Comparison of ENCODE assay signal across 12 cellular contexts in genomic region chr1:85078903-85079302, GRCh38. TPM values are rescaled to one million over a fixed set of nuclear protein-coding genes. Genes with fewer than 3 reads are reported as not detected.
A peak's percentile ranks its signal among the peaks of the same experiment; 100 is the strongest.
DNase-seq lines count a peak whose midpoint lies in the region; ATAC-seq and TF ChIP-seq lines count a peak whose summit lies in the region.
"Had no signal": no experiment of that assay in that cellular context is flagged by ENCODE, and none has a peak within 500 bp of the region (broad histone marks: within the 10 kb centered on the region; RNA-seq: fewer than 3 reads in every experiment).

No MANE protein-coding gene starts in this region.

- POLR2A ChIA-PET in A673 (lab: Charles Lee; ENCODE audit: low non-redundant PET) (no interaction called here), RWPE1 (lab: Yijun Ruan, JAX; ENCODE audit: low non-redundant PET) (no interaction called here)

- H3K4me1 ChIP-seq in A673 (ENCODE audit: insufficient read depth, low read length, poor library complexity, severe bottlenecking), result no peaks in the 10 kb centered on the region

- H3K9me3 ChIP-seq in A673 (ENCODE audit: low read depth, low read length, poor library complexity, severe bottlenecking) (peaks cover 2% of the 10 kb centered on the region), WERI-Rb-1 (ENCODE audit: severe bottlenecking) (no peaks in the 10 kb centered on the region)

- ATAC-seq in HG02610 (IDR thresholded peaks at IDR 0.05; ENCODE audit: unreplicated experiment) (no peak), HG03469 (IDR thresholded peaks at IDR 0.05; ENCODE audit: unreplicated experiment) (no peak)

- no TSS peak for BruUV-seq in A673 (replicated peaks; lab: Mats Ljungman, UMichigan)

- H3K4me3 ChIP-seq in A673 (ENCODE audit: low read depth, low read length, poor library complexity, severe bottlenecking), result no peak overlapping the region
- H3K4me3 ChIP-seq in WERI-Rb-1 (ENCODE audit: low read depth, low read length), result no peak overlapping the region
- H3K4me3 ChIP-seq: skin epidermis had no signal

- H3K27me3 ChIP-seq in A673 (replicated peaks; ENCODE audit: insufficient read depth, low read depth, low read length, poor library complexity) (no peaks in the 10 kb centered on the region), WERI-Rb-1 (ENCODE audit: insufficient read depth, low read depth, severe bottlenecking) (no peaks in the 10 kb centered on the region)

- H3K27ac ChIP-seq in A673 (ENCODE audit: low read depth, low read length, poor library complexity, severe bottlenecking) (no peak overlapping the region), RWPE1 (no peak overlapping the region), WERI-Rb-1 (no peak overlapping the region)

- intact Hi-C loops in A673 (cut with micrococcal nuclease; ENCODE audit: unreplicated experiment), result loop anchor here (2.0 kb wide), 1 partner anchor 134 kb away; no protein-coding TSS in a partner anchor

- TF ChIP-seq CTCF in A673 (conservative IDR thresholded peaks at IDR 0.05; ENCODE audit: low read depth, low read length), result peak; percentile 47
- TF ChIP-seq CTCF in GM13977 (IDR thresholded peaks at IDR 0.05; ENCODE audit: extremely low read depth, insufficient read depth, missing control alignments), result peak; percentile 32
- no peak for TF ChIP-seq CTCF in RWPE1 (conservative IDR thresholded peaks at IDR 0.05; ENCODE audit: low read depth)
- TF ChIP-seq CTCF in WERI-Rb-1 (IDR thresholded peaks at IDR 0.05; ENCODE audit: low read depth, low read length), result no peak

- DNase-seq in A673 (ENCODE audit: low spot score) (peak; percentile 47), GM13977 (ENCODE audit: low spot score) (no peak), RWPE1 (ENCODE audit: low spot score) (peak; percentile 7), fibroblast of the conjunctiva (ENCODE audit: low read depth) (peak; percentile 12), ACHN (no peak), WERI-Rb-1 (no peak)
- DNase-seq: activated CD4-positive, CD25-positive, alpha-beta regulatory T cell; KG1; NCI-H526 treated with DMSO at 0.1 percent for 48 hours had no signal

- in situ Hi-C loops in GM13977 (cut with MboI; ENCODE audit: low pct_unique_long_range_greater_than_20kb, low sequenced_read_pairs, unreplicated experiment) (no loop called here), ACHN (cut with HindIII; ENCODE audit: low pct_ligation_motif_present, low pct_unique_long_range_greater_than_20kb, low sequenced_read_pairs) (no loop called here)

- CTCF ChIA-PET in A673 (lab: Charles Lee), result interaction anchor here (1.3 kb wide), 1 partner anchor 135 kb away, joined by 24 read pairs; no protein-coding TSS in a partner anchor
- CTCF ChIA-PET in RWPE1 (lab: Yijun Ruan, JAX), result interaction anchor here (0.5 kb wide), 1 partner anchor 134 kb away, joined by 3 read pairs; no protein-coding TSS in a partner anchor

- H3K36me3 ChIP-seq in A673 (ENCODE audit: insufficient read depth, low read length, poor library complexity, severe bottlenecking), result no peaks in the 10 kb centered on the region
- H3K36me3 ChIP-seq in WERI-Rb-1, result no peaks in the 10 kb centered on the region

RNA-seq across cellular contexts. Expression of gene MCOLN3, which starts 30.6 kb away (rescaled TPM):
- 0.82 and 1.6 TPM in 2 replicates for total RNA-seq in A673 (2021)

Comparison
In these comparisons a context has a peak if more than half of its experiments do, and no peak if none do; other contexts are left out.
1. DNase-seq: peak in A673 (single experiment), RWPE1 (single experiment) and fibroblast of the conjunctiva (single experiment); none in GM13977 (single experiment), ACHN (single experiment) and WERI-Rb-1 (single experiment).
2. CTCF ChIP-seq: peak in A673 (single experiment) and GM13977 (single experiment); none in RWPE1 (single experiment) and WERI-Rb-1 (single experiment).